In genomic region chr11:10725114-10725906, GRCh38 we compare ENCODE assay signal across 10 cellular contexts. TPM values are rescaled to one million over a fixed set of nuclear protein-coding genes. Genes with fewer than 3 reads are reported as not detected.
DNase-seq lines count a peak whose midpoint lies in the region; ATAC-seq and TF ChIP-seq lines count a peak whose summit lies in the region.
"Had no signal": no experiment of that assay in that cellular context is flagged by ENCODE, and none has a peak within 500 bp of the region (broad histone marks: within the 10 kb centered on the region; RNA-seq: fewer than 3 reads in every experiment).

No MANE protein-coding gene starts in this region.

- H3K36me3 Mint-ChIP-seq in CD4-positive, alpha-beta T cell (ENCODE audit: low read depth), result no peaks in the 10 kb centered on the region
- no peaks in the 10 kb centered on the region for H3K36me3 Mint-ChIP-seq in activated T-helper 2 cell treated with anti-CD3 and anti-CD28 coated beads, Interferon-gamma antibody, Interleukin-2, Interleukin-4, amounts not matched to agents 10 μg/mL and 5 μg/mL and 100 μg/mL, durations not matched to agents 14 hours and 24 hours and 36 hours (ENCODE audit: low read depth)
- H3K36me3 Mint-ChIP-seq in natural killer cell treated with Interleukin-12 subunit alpha and Interleukin-12 subunit beta and Interleukin-15 and Interleukin-18, amount 100 ng/mL, for 72 hours, result no peaks in the 10 kb centered on the region

- POLR2A ChIA-PET in CD4-positive, alpha-beta T cell (lab: Charles Lee), result no interaction called here

- CTCF ChIA-PET in CD4-positive, alpha-beta T cell (lab: Charles Lee), result no interaction called here

- no peaks in the 10 kb centered on the region for H3K9me3 ChIP-seq in CD4-positive, alpha-beta T cell (ENCODE audit: control insufficient read depth, low read length)
- H3K9me3 ChIP-seq in lower lobe of right lung, result no peaks in the 10 kb centered on the region

- H3K4me1 Mint-ChIP-seq in CD4-positive, alpha-beta T cell (ENCODE audit: low read depth), result peaks cover 14% of the 10 kb centered on the region
- peaks cover 21% of the 10 kb centered on the region for H3K4me1 Mint-ChIP-seq in activated T-helper 2 cell treated with anti-CD3 and anti-CD28 coated beads, Interferon-gamma antibody, Interleukin-2, Interleukin-4, amounts not matched to agents 10 μg/mL and 5 μg/mL and 100 μg/mL, durations not matched to agents 14 hours and 24 hours and 36 hours (ENCODE audit: low read depth)
- peaks cover 0 to 9% of the 10 kb centered on the region in 2 donors for H3K4me1 Mint-ChIP-seq in natural killer cell treated with Interleukin-12 subunit alpha and Interleukin-12 subunit beta and Interleukin-15 and Interleukin-18, amount 100 ng/mL, for 72 hours (ENCODE audit: low read depth in 2 of 2)

- no peaks in the 10 kb centered on the region for H3K9me3 Mint-ChIP-seq in CD4-positive, alpha-beta T cell
- H3K9me3 Mint-ChIP-seq in activated T-helper 2 cell treated with anti-CD3 and anti-CD28 coated beads, Interferon-gamma antibody, Interleukin-2, Interleukin-4, amounts not matched to agents 10 μg/mL and 5 μg/mL and 100 μg/mL, durations not matched to agents 14 hours and 24 hours and 36 hours, result peaks cover 5% of the 10 kb centered on the region
- no peaks in the 10 kb centered on the region for H3K9me3 Mint-ChIP-seq in natural killer cell treated with Interleukin-12 subunit alpha and Interleukin-12 subunit beta and Interleukin-15 and Interleukin-18, amount 100 ng/mL, for 72 hours
- H3K9me3 Mint-ChIP-seq: nephron had no signal

- H3K36me3 ChIP-seq in lower lobe of right lung, result no peaks in the 10 kb centered on the region

- peaks cover 18% of the 10 kb centered on the region for H3K4me1 ChIP-seq in lower lobe of right lung

- peaks cover 12% of the 10 kb centered on the region for H3K27me3 Mint-ChIP-seq in CD4-positive, alpha-beta T cell
- peaks cover 27% of the 10 kb centered on the region for H3K27me3 Mint-ChIP-seq in activated T-helper 2 cell treated with anti-CD3 and anti-CD28 coated beads, Interferon-gamma antibody, Interleukin-2, Interleukin-4, amounts not matched to agents 10 μg/mL and 5 μg/mL and 100 μg/mL, durations not matched to agents 14 hours and 24 hours and 36 hours (ENCODE audit: low read depth)
- peaks cover 0 to 13% of the 10 kb centered on the region in 2 donors for H3K27me3 Mint-ChIP-seq in natural killer cell treated with Interleukin-12 subunit alpha and Interleukin-12 subunit beta and Interleukin-15 and Interleukin-18, amount 100 ng/mL, for 72 hours

- ATAC-seq in CD4-positive, alpha-beta T cell (ENCODE audit: poor library complexity), result peak; percentile 73
- peak; percentile 41 to 69 for ATAC-seq in lower lobe of right lung
- no peak for ATAC-seq in natural killer cell treated with Interleukin-12 subunit alpha and Interleukin-12 subunit beta and Interleukin-15 and Interleukin-18, amount 100 ng/mL, for 72 hours

- DNase-seq in CD4-positive, alpha-beta T cell, result no peak
- DNase-seq in LoVo (ENCODE audit: low spot score) (peak; percentile 24), lower lobe of right lung (no peak), middle frontal gyrus (ENCODE audit: extremely low spot score, low spot score) (no peak), superior temporal gyrus (ENCODE audit: extremely low spot score) (no peak), COR-L47 (lab: John Stamatoyannopoulos, UW) (no peak)
- DNase-seq in activated T-helper 2 cell treated with anti-CD3 and anti-CD28 coated beads, Interferon-gamma antibody, Interleukin-2, Interleukin-4, amounts not matched to agents 10 μg/mL and 5 μg/mL and 100 μg/mL, durations not matched to agents 14 hours and 24 hours and 36 hours (ENCODE audit: low spot score), result no peak
- no peak for DNase-seq in natural killer cell treated with Interleukin-12 subunit alpha and Interleukin-12 subunit beta and Interleukin-15 and Interleukin-18, amount 100 ng/mL, for 72 hours (ENCODE audit: low spot score)
- DNase-seq: stimulated activated naive CD4-positive, alpha-beta T cell treated with Interleukin-2 at 50 U/mL for 16 hours had no signal

- H3K27me3 ChIP-seq in CD4-positive, alpha-beta T cell (ENCODE audit: control insufficient read depth, insufficient read depth, low read length), result no peaks in the 10 kb centered on the region
- no peaks in the 10 kb centered on the region for H3K27me3 ChIP-seq in lower lobe of right lung (ENCODE audit: low read depth)

- H3K4me3 Mint-ChIP-seq in CD4-positive, alpha-beta T cell, result no peak overlapping the region
- no peak overlapping the region for H3K4me3 Mint-ChIP-seq in activated T-helper 2 cell treated with anti-CD3 and anti-CD28 coated beads, Interferon-gamma antibody, Interleukin-2, Interleukin-4, amounts not matched to agents 10 μg/mL and 5 μg/mL and 100 μg/mL, durations not matched to agents 14 hours and 24 hours and 36 hours (ENCODE audit: low read depth)
- H3K4me3 Mint-ChIP-seq in natural killer cell treated with Interleukin-12 subunit alpha and Interleukin-12 subunit beta and Interleukin-15 and Interleukin-18, amount 100 ng/mL, for 72 hours, result no peak overlapping the region
- H3K4me3 Mint-ChIP-seq: nephron had no signal

- intact Hi-C loops in CD4-positive, alpha-beta T cell (cut with DNase I, micrococcal nuclease), result no loop called here
- intact Hi-C loops in activated T-helper 2 cell treated with anti-CD3 and anti-CD28 coated beads, Interferon-gamma antibody, Interleukin-2, Interleukin-4, amounts not matched to agents 10 μg/mL and 5 μg/mL and 100 μg/mL, durations not matched to agents 14 hours and 24 hours and 36 hours (cut with micrococcal nuclease), result no loop called here
- intact Hi-C loops in lower lobe of right lung (cut with DNase I), result no loop called here

- TF ChIP-seq CTCF in CD4-positive, alpha-beta T cell (IDR thresholded peaks at IDR 0.05), result no peak
- TF ChIP-seq CTCF in lower lobe of right lung (IDR thresholded peaks at IDR 0.05), result no peak

- no peak overlapping the region for H3K4me3 ChIP-seq in lower lobe of right lung

- no peak overlapping the region for H3K27ac Mint-ChIP-seq in CD4-positive, alpha-beta T cell
- H3K27ac Mint-ChIP-seq in activated T-helper 2 cell treated with anti-CD3 and anti-CD28 coated beads, Interferon-gamma antibody, Interleukin-2, Interleukin-4, amounts not matched to agents 10 μg/mL and 5 μg/mL and 100 μg/mL, durations not matched to agents 14 hours and 24 hours and 36 hours, result peak overlapping the region; percentile 58
- H3K27ac Mint-ChIP-seq in natural killer cell treated with Interleukin-12 subunit alpha and Interleukin-12 subunit beta and Interleukin-15 and Interleukin-18, amount 100 ng/mL, for 72 hours, result no peak overlapping the region

- H3K27ac ChIP-seq in CD4-positive, alpha-beta T cell (ENCODE audit: low read depth, low read length), result no peak overlapping the region
- H3K27ac ChIP-seq in lower lobe of right lung, result no peak overlapping the region

RNA-seq across cellular contexts. Expression of gene CTR9, which starts 25.7 kb away (rescaled TPM):
- 10 to 100 TPM; 34.0 to 34.7 TPM for total RNA-seq in CD4-positive, alpha-beta T cell
- 41.5 and 43.5 TPM in 2 replicates for total RNA-seq in activated T-helper 2 cell treated with anti-CD3 and anti-CD28 coated beads, Interferon-gamma antibody, Interleukin-2, Interleukin-4, amounts not matched to agents 10 μg/mL and 5 μg/mL and 100 μg/mL, durations not matched to agents 14 hours and 24 hours and 36 hours
- total RNA-seq in lower lobe of right lung, result 30.2 TPM
- total RNA-seq in natural killer cell treated with Interleukin-12 subunit alpha and Interleukin-12 subunit beta and Interleukin-15 and Interleukin-18, amount 100 ng/mL, for 72 hours, result 10 to 100 TPM; 42.9 to 45.7 TPM

RNA-seq across cellular contexts. Expression of gene IRAG1, which starts 31.8 kb away (rescaled TPM):
- total RNA-seq in CD4-positive, alpha-beta T cell, result not detected
- not detected in 2 replicates for total RNA-seq in activated T-helper 2 cell treated with anti-CD3 and anti-CD28 coated beads, Interferon-gamma antibody, Interleukin-2, Interleukin-4, amounts not matched to agents 10 μg/mL and 5 μg/mL and 100 μg/mL, durations not matched to agents 14 hours and 24 hours and 36 hours
- 12.9 TPM for total RNA-seq in lower lobe of right lung
- not detected for total RNA-seq in natural killer cell treated with Interleukin-12 subunit alpha and Interleukin-12 subunit beta and Interleukin-15 and Interleukin-18, amount 100 ng/mL, for 72 hours

Comparison
In these comparisons a context has a peak if more than half of its experiments do, and no peak if none do; other contexts are left out.
1. ATAC-seq: peak in CD4-positive, alpha-beta T cell (single experiment) and lower lobe of right lung (2 of 2); none in natural killer cell treated with Interleukin-12 subunit alpha and Interleukin-12 subunit beta and Interleukin-15 and Interleukin-18, amount 100 ng/mL, for 72 hours (0 of 2).
2. RNA of gene IRAG1, which starts 31.8 kb away (total RNA-seq): 12.9 TPM in lower lobe of right lung (single experiment); not detected in natural killer cell treated with Interleukin-12 subunit alpha and Interleukin-12 subunit beta and Interleukin-15 and Interleukin-18, amount 100 ng/mL, for 72 hours, not detected in CD4-positive, alpha-beta T cell and not detected in activated T-helper 2 cell treated with anti-CD3 and anti-CD28 coated beads, Interferon-gamma antibody, Interleukin-2, Interleukin-4, amounts not matched to agents 10 μg/mL and 5 μg/mL and 100 μg/mL, durations not matched to agents 14 hours and 24 hours and 36 hours; every median in the first group is over 10 times any median in the second.